1 cellular context compared by ENCODE assay signal in the genomic region with DNA sequence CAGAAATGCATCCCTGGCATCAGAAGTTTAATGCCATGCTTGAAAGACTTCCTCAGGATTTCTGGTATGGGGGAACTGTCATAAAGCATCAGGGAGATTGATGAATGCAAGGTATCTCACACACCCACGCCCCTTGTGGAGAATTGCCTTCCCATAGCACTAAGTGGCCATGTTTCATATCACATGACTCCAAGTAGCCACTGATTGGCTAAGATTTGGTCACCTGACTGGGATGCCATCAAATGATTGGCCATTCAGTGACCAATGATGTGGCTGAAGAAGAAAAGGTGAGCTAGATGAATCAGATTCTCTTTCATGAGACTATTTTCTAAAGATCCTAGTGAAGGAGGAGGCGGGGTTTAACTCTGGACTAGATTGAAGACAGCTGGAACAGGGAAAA.
TF ChIP-seq lines count a peak whose summit lies in the region.

No MANE protein-coding gene starts in this region.

TF ChIP-seq in H1, 55 proteins besides CTCF, POLR2A, EP300 and RAD21:
- no peak for TF ChIP-seq CHD7 (IDR thresholded peaks at IDR 0.05; ENCODE audit: insufficient replicate concordance, low read length)
- no peak for TF ChIP-seq KDM4A (IDR thresholded peaks at IDR 0.05; ENCODE audit: low read depth, low read length, severe bottlenecking)
- no peak for TF ChIP-seq RXRA (IDR thresholded peaks at IDR 0.05; ENCODE audit: insufficient read depth, low read depth, low read length)
- TF ChIP-seq RBBP5 (IDR thresholded peaks at IDR 0.05; ENCODE audit: borderline replicate concordance, low read depth, low read length): no peak
- TF ChIP-seq, protein P1, sequence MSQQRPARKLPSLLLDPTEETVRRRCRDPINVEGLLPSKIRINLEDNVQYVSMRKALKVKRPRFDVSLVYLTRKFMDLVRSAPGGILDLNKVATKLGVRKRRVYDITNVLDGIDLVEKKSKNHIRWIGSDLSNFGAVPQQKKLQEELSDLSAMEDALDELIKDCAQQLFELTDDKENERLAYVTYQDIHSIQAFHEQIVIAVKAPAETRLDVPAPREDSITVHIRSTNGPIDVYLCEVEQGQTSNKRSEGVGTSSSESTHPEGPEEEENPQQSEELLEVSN (IDR thresholded peaks at IDR 0.05): no peak
- no peak for TF ChIP-seq TCF12 (IDR thresholded peaks at IDR 0.05; ENCODE audit: low read depth, low read length)
- no peak for TF ChIP-seq RNF2 (IDR thresholded peaks at IDR 0.05; ENCODE audit: borderline replicate concordance, low read depth, low read length, missing control alignments, poor library complexity, severe bottlenecking)
- no peak for TF ChIP-seq NRF1 (IDR thresholded peaks at IDR 0.05; ENCODE audit: low read depth, low read length)
- TF ChIP-seq, protein P2, sequence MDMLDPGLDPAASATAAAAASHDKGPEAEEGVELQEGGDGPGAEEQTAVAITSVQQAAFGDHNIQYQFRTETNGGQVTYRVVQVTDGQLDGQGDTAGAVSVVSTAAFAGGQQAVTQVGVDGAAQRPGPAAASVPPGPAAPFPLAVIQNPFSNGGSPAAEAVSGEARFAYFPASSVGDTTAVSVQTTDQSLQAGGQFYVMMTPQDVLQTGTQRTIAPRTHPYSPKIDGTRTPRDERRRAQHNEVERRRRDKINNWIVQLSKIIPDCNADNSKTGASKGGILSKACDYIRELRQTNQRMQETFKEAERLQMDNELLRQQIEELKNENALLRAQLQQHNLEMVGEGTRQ (IDR thresholded peaks at IDR 0.05; ENCODE audit: low read length): peak; percentile 80
- no peak for TF ChIP-seq EGR1 (IDR thresholded peaks at IDR 0.05; ENCODE audit: borderline replicate concordance, low read depth, low read length)
- TF ChIP-seq SIX5 (IDR thresholded peaks at IDR 0.05; ENCODE audit: low read depth, low read length): no peak
- TF ChIP-seq GABPA (IDR thresholded peaks at IDR 0.05; ENCODE audit: borderline replicate concordance, insufficient read depth, low read length): no peak
- TF ChIP-seq CBX8 (IDR thresholded peaks at IDR 0.05; ENCODE audit: borderline replicate concordance, low read depth, low read length): no peak
- peak; percentile 72 for TF ChIP-seq YY1 (IDR thresholded peaks at IDR 0.05; ENCODE audit: low read depth, low read length)
- TF ChIP-seq SP1 (IDR thresholded peaks at IDR 0.05; ENCODE audit: low read depth, low read length): peak; percentile 80
- TF ChIP-seq TAF7 (optimal IDR thresholded peaks at IDR 0.05; ENCODE audit: borderline replicate concordance, low read depth, low read length): no peak
- no peak for TF ChIP-seq SIN3A (conservative IDR thresholded peaks at IDR 0.05 in 1 of 2, IDR thresholded peaks at IDR 0.05 in 1 of 2; ENCODE audit: low read depth in 1 of 2, low read length in 2 of 2)
- TF ChIP-seq ATF3 (IDR thresholded peaks at IDR 0.05; ENCODE audit: insufficient read depth, low read depth, low read length): peak; percentile 45; the same call in 1 of the 2 replicates
